Comparison of ENCODE assay signal across 1 cellular context in genomic region chr22:42074153-42074750, GRCh38.
TF ChIP-seq lines count a peak whose summit lies in the region.

PHETA2 (plus strand) TSS chr22:42074248; CDS start chr22:42077294, 3,046 bp downstream.

TF ChIP-seq in SK-N-SH, 30 proteins besides CTCF, POLR2A, EP300 and RAD21 (continued from another document):
- TF ChIP-seq PBX3 (IDR thresholded peaks at IDR 0.05): no peak
- TF ChIP-seq JUND (IDR thresholded peaks at IDR 0.05): no peak
- TF ChIP-seq GATA2 (CRISPR knock-in tag; IDR thresholded peaks at IDR 0.05): no peak
- TF ChIP-seq RXRA (IDR thresholded peaks at IDR 0.05; ENCODE audit: borderline replicate concordance, low read depth): no peak
- no peak for TF ChIP-seq TAF1 (IDR thresholded peaks at IDR 0.05; ENCODE audit: borderline replicate concordance, low read depth, low read length)
- no peak for TF ChIP-seq FOXM1 (IDR thresholded peaks at IDR 0.05; ENCODE audit: low read depth)
- no peak for TF ChIP-seq POLR2AphosphoS5 (IDR thresholded peaks at IDR 0.05; ENCODE audit: low read depth, low read length)
- TF ChIP-seq TCF12 (IDR thresholded peaks at IDR 0.05): no peak
- no peak for TF ChIP-seq FOSL2 (IDR thresholded peaks at IDR 0.05; ENCODE audit: borderline replicate concordance, low read depth)
- TF ChIP-seq FOXJ3 (CRISPR knock-in tag; IDR thresholded peaks at IDR 0.05): no peak
- TF ChIP-seq TEAD4 (IDR thresholded peaks at IDR 0.05; ENCODE audit: borderline replicate concordance, insufficient read depth): no peak
- TF ChIP-seq MEF2A (IDR thresholded peaks at IDR 0.05; ENCODE audit: borderline replicate concordance, low read depth): no peak
